ENCODE assay signal across 8 cellular contexts in genomic region chr22:40487663-40488249, GRCh38.
A peak's percentile ranks its signal among the peaks of the same experiment; 100 is the strongest.
DNase-seq lines count a peak whose midpoint lies in the region; ATAC-seq and TF ChIP-seq lines count a peak whose summit lies in the region.

No MANE protein-coding gene starts in this region.

- no peak overlapping the region for H3K4me3 Mint-ChIP-seq in T-cell

- no peak overlapping the region for H2AFZ ChIP-seq in HCT116 (ENCODE audit: low read depth, low read length, poor library complexity, severe bottlenecking)

- H3K4me3 ChIP-seq in HCT116 (replicated peaks in 1 of 2; ENCODE audit: low read depth in 1 of 2, low read length in 2 of 2) (no peak overlapping the region), tibial artery (no peak overlapping the region)

- DNase-seq in NCI-H1417 (lab: John Stamatoyannopoulos, UW) = peak in 2 of 3 experiments; percentile 36 to 37
- no peak for DNase-seq in NCI-H1417 treated with DMSO at 0.1 percent for 48 hours (lab: John Stamatoyannopoulos, UW)
- no peak for DNase-seq in HCT116 (ENCODE audit: low read depth, low spot score)
- no peak for DNase-seq in T-cell
- DNase-seq in foreskin keratinocyte = peak in 1 of 2 donors; percentile 32
- DNase-seq in tibial artery = no peak
- no peak for DNase-seq in stimulated activated CD4-positive, alpha-beta T cell treated with anti-CD3 and anti-CD28 coated beads, Interleukin-2, amount 100 ng/mL, for 48 hours
- DNase-seq in activated effector memory CD4-positive, alpha-beta T cell treated with Interleukin-2 at 50 U/mL for 16 hours = no peak

- H3K36me3 ChIP-seq in HCT116 (ENCODE audit: control insufficient read depth in 1 of 2, insufficient read depth in 2 of 2, low read length in 2 of 2) = no peaks in the 10 kb centered on the region
- no peaks in the 10 kb centered on the region for H3K36me3 ChIP-seq in tibial artery

- H3K27me3 Mint-ChIP-seq in T-cell = no peaks in the 10 kb centered on the region

- H3K9ac ChIP-seq in HCT116 (ENCODE audit: low read length) = no peak overlapping the region

- H3K27me3 ChIP-seq in HCT116 (ENCODE audit: insufficient read depth, low read length) (no peaks in the 10 kb centered on the region), foreskin keratinocyte (no peaks in the 10 kb centered on the region), tibial artery (no peaks in the 10 kb centered on the region)

- H3K9me3 Mint-ChIP-seq in T-cell = no peaks in the 10 kb centered on the region

- H3K4me1 Mint-ChIP-seq in T-cell = peaks cover 41 to 46% (median 43%) of the 10 kb centered on the region in 3 donors

- peak; percentile 35 to 84 (median 73); a peak in 5 of 6 replicates for TF ChIP-seq CTCF in HCT116 (IDR thresholded peaks at IDR 0.05 in 2 of 3, conservative IDR thresholded peaks at IDR 0.05 in 1 of 3; ENCODE audit: borderline replicate concordance in 1 of 3, insufficient read depth in 1 of 3, low read depth in 2 of 3, low read length in 2 of 3)
- peak; percentile 84 for TF ChIP-seq CTCF in foreskin keratinocyte (conservative IDR thresholded peaks at IDR 0.05)
- TF ChIP-seq CTCF in tibial artery (IDR thresholded peaks at IDR 0.05) = peak; percentile 43 to 50

- ATAC-seq in HCT116 (peak; percentile 77), T-cell (replicated peaks in 1 of 4) (peak; percentile 56 to 69 (median 64)), foreskin keratinocyte (peak; percentile 35)

- H3K9me3 ChIP-seq in HCT116 (ENCODE audit: control insufficient read depth in 1 of 2, insufficient read depth in 1 of 2, low read depth in 1 of 2, low read length in 2 of 2) (no peaks in the 10 kb centered on the region), tibial artery (no peaks in the 10 kb centered on the region)

- RAD21 ChIA-PET in HCT116 (lab: Charles Lee; ENCODE audit: low non-redundant PET in 1 of 2, low total read pairs in 2 of 2, uncharacterized antibody in 2 of 2, unreplicated experiment in 2 of 2) = no interaction called here

- H3K27ac Mint-ChIP-seq in T-cell = peak overlapping the region in 1 of 2 donors; percentile 2

- H4K20me1 ChIP-seq in HCT116 (ENCODE audit: insufficient read depth) = no peaks in the 10 kb centered on the region

- H3K4me2 ChIP-seq in HCT116 (ENCODE audit: low read length) = no peak overlapping the region

- no peak for TF ChIP-seq POLR2A in HCT116 (IDR thresholded peaks at IDR 0.05; ENCODE audit: borderline replicate concordance, extremely low read depth, insufficient read depth, insufficient read length)

- peaks cover 16% of the 10 kb centered on the region for H3K36me3 Mint-ChIP-seq in T-cell

- intact Hi-C loops in HCT116 (cut with micrococcal nuclease) = loop anchor here (2.0 kb wide), 1 partner anchor 51 kb away; no protein-coding TSS in a partner anchor
- intact Hi-C loops in tibial artery (cut with DNase I; ENCODE audit: low total_unique reads) = loop anchor here (5.0 kb wide), 1 partner anchor 40 kb away; no protein-coding TSS in a partner anchor

- no TSS peak for BruUV-seq in HCT116 (replicated peaks; lab: Mats Ljungman, UMichigan)

- no peaks in the 10 kb centered on the region for H3K79me2 ChIP-seq in HCT116 (ENCODE audit: insufficient read depth, low read length)

- H3K4me1 ChIP-seq in HCT116 (ENCODE audit: control insufficient read depth in 1 of 2, insufficient read depth in 2 of 2, low read length in 2 of 2) (no peaks in the 10 kb centered on the region), foreskin keratinocyte (peaks cover 32% of the 10 kb centered on the region), tibial artery (peaks cover 0 to 59% (median 41%) of the 10 kb centered on the region in 4 donors)

- no peaks in the 10 kb centered on the region for H3K9me2 ChIP-seq in HCT116 (ENCODE audit: insufficient read depth)

- H3K27ac ChIP-seq in HCT116 (ENCODE audit: low read depth, low read length) (no peak overlapping the region), foreskin keratinocyte (no peak overlapping the region), tibial artery (peak overlapping the region; percentile 21 to 61)

- POLR2A ChIA-PET in HCT116 (lab: Charles Lee) (no interaction called here), T-cell (lab: Charles Lee) (interaction anchor here (0.6 to 1.0 kb wide), 3 partner anchors 32 to 162 kb away, joined by 3 to 5 read pairs (median 3); no protein-coding TSS in a partner anchor)

- TF ChIP-seq RAD21 in HCT116 (IDR thresholded peaks at IDR 0.05; ENCODE audit: low read depth) = peak; percentile 47

- CTCF ChIA-PET in HCT116 (lab: Charles Lee) = interaction anchor here (0.7 to 1.8 kb wide), 6 partner anchors 9 to 159 kb away, joined by 3 to 6 read pairs (median 4); no protein-coding TSS in a partner anchor
- CTCF ChIA-PET in T-cell (lab: Charles Lee) = interaction anchor here (0.8 to 4.7 kb wide), 6 partner anchors 16 to 158 kb away, joined by 3 to 46 read pairs (median 4); no protein-coding TSS in a partner anchor

TF ChIP-seq in HCT116, 20 proteins besides CTCF, POLR2A, EP300 and RAD21:
- TF ChIP-seq POLR2AphosphoS5 (IDR thresholded peaks at IDR 0.05; ENCODE audit: low read depth, low read length) (no peak), ZFX (IDR thresholded peaks at IDR 0.05) (no peak), ATF3 (IDR thresholded peaks at IDR 0.05) (no peak), EZH2phosphoT487 (IDR thresholded peaks at IDR 0.05; ENCODE audit: borderline replicate concordance) (no peak), ELF1 (IDR thresholded peaks at IDR 0.05; ENCODE audit: borderline replicate concordance, low read depth) (no peak), SIN3A (IDR thresholded peaks at IDR 0.05; ENCODE audit: low read depth) (no peak), CEBPB (IDR thresholded peaks at IDR 0.05; ENCODE audit: low read depth) (no peak), CBX3 (IDR thresholded peaks at IDR 0.05; ENCODE audit: low read depth) (no peak), REST (IDR thresholded peaks at IDR 0.05; ENCODE audit: low read depth) (no peak), SRF (IDR thresholded peaks at IDR 0.05; ENCODE audit: low read depth) (no peak), ZNF274 (IDR thresholded peaks at IDR 0.05; ENCODE audit: low read depth, low read length) (no peak), YY1 (IDR thresholded peaks at IDR 0.05; ENCODE audit: extremely low read depth, insufficient replicate concordance, low read depth, low read length) (no peak), JUND (IDR thresholded peaks at IDR 0.05) (no peak), SP1 (IDR thresholded peaks at IDR 0.05; ENCODE audit: low read depth) (no peak)

Comparison
In these comparisons a context has a peak if more than half of its experiments do, and no peak if none do; other contexts are left out.
1. DNase-seq: peak in NCI-H1417 (2 of 3); none in NCI-H1417 treated with DMSO at 0.1 percent for 48 hours (single experiment), HCT116 (single experiment), T-cell (0 of 34), tibial artery (0 of 2), stimulated activated CD4-positive, alpha-beta T cell treated with anti-CD3 and anti-CD28 coated beads, Interleukin-2, amount 100 ng/mL, for 48 hours (0 of 2) and activated effector memory CD4-positive, alpha-beta T cell treated with Interleukin-2 at 50 U/mL for 16 hours (single experiment).
2. H3K27ac ChIP-seq: peak in tibial artery (2 of 2); none in HCT116 (single experiment) and foreskin keratinocyte (single experiment).
3. Peak in every context shown above with its lines, with median percentiles within 50 percentile points of each other: ATAC-seq and CTCF ChIP-seq.